In the genomic region with DNA sequence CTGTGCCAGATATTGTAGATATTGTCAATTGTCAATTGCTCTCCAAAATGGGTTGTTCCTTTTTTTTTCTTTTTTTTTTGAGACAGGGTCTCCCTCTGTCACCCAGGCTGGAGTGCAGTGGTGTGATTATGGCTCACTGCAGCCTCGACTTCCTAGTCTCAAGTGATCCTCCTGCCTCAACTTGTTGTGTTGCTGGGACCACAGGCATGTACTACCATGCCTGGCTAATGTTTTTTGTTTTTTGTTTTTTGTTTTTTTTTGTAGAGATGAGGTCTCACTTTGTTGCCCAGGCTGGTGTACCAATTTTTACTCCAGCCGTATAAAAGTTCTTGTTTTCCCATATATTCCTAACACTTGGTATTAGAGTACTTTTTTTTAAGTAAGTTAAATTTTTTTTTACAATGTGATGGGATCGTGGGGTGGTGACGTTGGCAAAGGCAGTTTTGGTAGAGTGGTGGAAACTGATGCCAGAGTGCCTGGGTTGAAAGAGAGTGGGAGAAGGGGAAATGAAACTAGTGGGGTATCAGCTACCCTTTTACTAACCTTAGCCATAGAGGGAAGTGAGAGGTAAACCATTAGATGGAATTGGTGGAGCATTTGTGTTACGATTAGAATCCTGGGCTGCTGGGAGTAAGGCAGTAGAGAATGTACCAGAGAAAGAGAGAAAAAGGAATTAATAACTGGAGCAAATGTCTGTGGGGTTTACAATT, we compare ENCODE assay signal across 12 cellular contexts. TPM values are rescaled to one million over a fixed set of nuclear protein-coding genes. Genes with fewer than 3 reads are reported as not detected.
DNase-seq lines count a peak whose midpoint lies in the region; ATAC-seq and TF ChIP-seq lines count a peak whose summit lies in the region.
"Had no signal": no experiment of that assay in that cellular context is flagged by ENCODE, and none has a peak within 500 bp of the region (broad histone marks: within the 10 kb centered on the region; RNA-seq: fewer than 3 reads in every experiment).

No MANE protein-coding gene starts in this region.

- POLR2A ChIA-PET in CD4-positive, alpha-beta T cell (lab: Charles Lee): no interaction called here
- POLR2A ChIA-PET in A673 (lab: Charles Lee; ENCODE audit: low non-redundant PET): interaction anchor here (0.6 kb wide), 1 partner anchor 9 kb away, joined by 3 read pairs; no protein-coding TSS in a partner anchor

- H3K9ac ChIP-seq in BLaER1 treated with 17β-estradiol and CSF1 and Interleukin-3, amounts not matched to agents 10 nM and 100 nM: no peak overlapping the region

- no peaks in the 10 kb centered on the region for H4K20me1 ChIP-seq in BLaER1 treated with 17β-estradiol and CSF1 and Interleukin-3, amounts not matched to agents 10 nM and 100 nM

- no peak overlapping the region for H3K4me3 ChIP-seq in BLaER1 treated with 17β-estradiol and CSF1 and Interleukin-3, amounts not matched to agents 10 nM and 100 nM
- H3K4me3 ChIP-seq in A673 (ENCODE audit: low read depth, low read length, poor library complexity, severe bottlenecking): no peak overlapping the region
- H3K4me3 ChIP-seq: skin epidermis, suprapubic skin had no signal

- intact Hi-C loops in CD4-positive, alpha-beta T cell (cut with DNase I, micrococcal nuclease): loop anchor here in 1 of 2 experiments (2.0 kb wide), 1 partner anchor 18 kb away; no protein-coding TSS in a partner anchor
- intact Hi-C loops in A673 (cut with micrococcal nuclease; ENCODE audit: unreplicated experiment): no loop called here

- no peaks in the 10 kb centered on the region for H3K36me3 ChIP-seq in BLaER1 treated with 17β-estradiol and CSF1 and Interleukin-3, amounts not matched to agents 10 nM and 100 nM
- H3K36me3 ChIP-seq in A673 (ENCODE audit: insufficient read depth, low read length, poor library complexity, severe bottlenecking): no peaks in the 10 kb centered on the region
- H3K36me3 ChIP-seq: suprapubic skin had no signal

- H3K36me3 Mint-ChIP-seq in CD4-positive, alpha-beta T cell (ENCODE audit: low read depth): no peaks in the 10 kb centered on the region

- BruUV-seq in A673 (replicated peaks; lab: Mats Ljungman, UMichigan): no TSS peak

- peaks cover 0 to 19% (median 10%) of the 10 kb centered on the region in 10 experiments; a peak in 12 of 20 replicates for H3K4me1 ChIP-seq in BLaER1 treated with 17β-estradiol and CSF1 and Interleukin-3, amounts not matched to agents 10 nM and 100 nM
- H3K4me1 ChIP-seq in A673 (ENCODE audit: insufficient read depth, low read length, poor library complexity, severe bottlenecking): no peaks in the 10 kb centered on the region
- H3K4me1 ChIP-seq: suprapubic skin had no signal

- CTCF ChIA-PET in CD4-positive, alpha-beta T cell (lab: Charles Lee): no interaction called here
- CTCF ChIA-PET in A673 (lab: Charles Lee): no interaction called here

- no peak overlapping the region for H3K4me3 Mint-ChIP-seq in CD4-positive, alpha-beta T cell

- no peak for TF ChIP-seq CTCF in CD4-positive, alpha-beta T cell (IDR thresholded peaks at IDR 0.05)
- TF ChIP-seq CTCF in A673 (conservative IDR thresholded peaks at IDR 0.05; ENCODE audit: low read depth, low read length): no peak

- no peaks in the 10 kb centered on the region for H3K27me3 Mint-ChIP-seq in CD4-positive, alpha-beta T cell

- DNase-seq in NOMO-1 treated with dmso at 0.1 percent for 144 hours (lab: John Stamatoyannopoulos, UW; ENCODE audit: unreplicated experiment) (peak; percentile 60), A673 (ENCODE audit: low spot score) (no peak), glomerular visceral epithelial cell (ENCODE audit: extremely low spot score) (no peak)
- no peak for DNase-seq in stimulated activated CD8-positive, alpha-beta memory T cell treated with anti-CD3 and anti-CD28 coated beads, Interleukin-4, amount 100 ng/mL, for 48 hours
- DNase-seq in CD4-positive, alpha-beta T cell: no peak
- DNase-seq: foreskin fibroblast had no signal

- H3K9me3 ChIP-seq in BLaER1 treated with 17β-estradiol and CSF1 and Interleukin-3, amounts not matched to agents 10 nM and 100 nM (replicated peaks in 1 of 11): no peaks in the 10 kb centered on the region
- no peaks in the 10 kb centered on the region for H3K9me3 ChIP-seq in CD4-positive, alpha-beta T cell (ENCODE audit: control insufficient read depth, low read length)
- H3K9me3 ChIP-seq in A673 (ENCODE audit: low read depth, low read length, poor library complexity, severe bottlenecking): no peaks in the 10 kb centered on the region
- H3K9me3 ChIP-seq: suprapubic skin had no signal

- no peaks in the 10 kb centered on the region for H3K27me3 ChIP-seq in BLaER1 treated with 17β-estradiol and CSF1 and Interleukin-3, amounts not matched to agents 10 nM and 100 nM
- H3K27me3 ChIP-seq in CD4-positive, alpha-beta T cell (ENCODE audit: control insufficient read depth, insufficient read depth, low read length): no peaks in the 10 kb centered on the region
- no peaks in the 10 kb centered on the region for H3K27me3 ChIP-seq in A673 (replicated peaks; ENCODE audit: insufficient read depth, low read depth, low read length, poor library complexity)
- H3K27me3 ChIP-seq: suprapubic skin had no signal

- peaks cover 4% of the 10 kb centered on the region for H3K4me1 Mint-ChIP-seq in CD4-positive, alpha-beta T cell (ENCODE audit: low read depth)

- H3K9me3 Mint-ChIP-seq in CD4-positive, alpha-beta T cell: no peaks in the 10 kb centered on the region

- H3K27ac ChIP-seq in BLaER1 treated with 17β-estradiol and CSF1 and Interleukin-3, amounts not matched to agents 10 nM and 100 nM: peak overlapping the region in 1 of 11 experiments; percentile 20; a peak in 1 of 22 replicates
- H3K27ac ChIP-seq in CD4-positive, alpha-beta T cell (ENCODE audit: low read depth, low read length): no peak overlapping the region
- no peak overlapping the region for H3K27ac ChIP-seq in A673 (ENCODE audit: low read depth, low read length, poor library complexity, severe bottlenecking)
- H3K27ac ChIP-seq: suprapubic skin had no signal

- ATAC-seq in GM19452 (IDR thresholded peaks at IDR 0.05; ENCODE audit: unreplicated experiment) (peak; percentile 92), HG03025 (IDR thresholded peaks at IDR 0.05; ENCODE audit: low FRiP score, unreplicated experiment) (peak; percentile 71)
- no peak for ATAC-seq in CD4-positive, alpha-beta T cell (ENCODE audit: poor library complexity)
- ATAC-seq: Panc1 had no signal

- H3K4me2 ChIP-seq in BLaER1 treated with 17β-estradiol and CSF1 and Interleukin-3, amounts not matched to agents 10 nM and 100 nM: peak overlapping the region in 7 of 11 experiments; percentile 11 to 52 (median 45); a peak in 11 of 22 replicates

- no peak overlapping the region for H3K27ac Mint-ChIP-seq in CD4-positive, alpha-beta T cell

RNA-seq across cellular contexts. Expression of a gene that starts 33.0 kb away (rescaled TPM):
- under 1 TPM; 0.20 to 0.22 TPM for total RNA-seq in CD4-positive, alpha-beta T cell
- 0.71 and 1.5 TPM in 2 replicates for total RNA-seq in A673 (2021)

RNA-seq across cellular contexts. Expression of a gene that starts 56.2 kb away (rescaled TPM):
- 100 to 1,000 TPM; 112 to 113 TPM for total RNA-seq in CD4-positive, alpha-beta T cell
- 33.2 and 34.8 TPM in 2 replicates for total RNA-seq in A673 (2021)
